9 cellular contexts compared by ENCODE assay signal in the genomic region with DNA sequence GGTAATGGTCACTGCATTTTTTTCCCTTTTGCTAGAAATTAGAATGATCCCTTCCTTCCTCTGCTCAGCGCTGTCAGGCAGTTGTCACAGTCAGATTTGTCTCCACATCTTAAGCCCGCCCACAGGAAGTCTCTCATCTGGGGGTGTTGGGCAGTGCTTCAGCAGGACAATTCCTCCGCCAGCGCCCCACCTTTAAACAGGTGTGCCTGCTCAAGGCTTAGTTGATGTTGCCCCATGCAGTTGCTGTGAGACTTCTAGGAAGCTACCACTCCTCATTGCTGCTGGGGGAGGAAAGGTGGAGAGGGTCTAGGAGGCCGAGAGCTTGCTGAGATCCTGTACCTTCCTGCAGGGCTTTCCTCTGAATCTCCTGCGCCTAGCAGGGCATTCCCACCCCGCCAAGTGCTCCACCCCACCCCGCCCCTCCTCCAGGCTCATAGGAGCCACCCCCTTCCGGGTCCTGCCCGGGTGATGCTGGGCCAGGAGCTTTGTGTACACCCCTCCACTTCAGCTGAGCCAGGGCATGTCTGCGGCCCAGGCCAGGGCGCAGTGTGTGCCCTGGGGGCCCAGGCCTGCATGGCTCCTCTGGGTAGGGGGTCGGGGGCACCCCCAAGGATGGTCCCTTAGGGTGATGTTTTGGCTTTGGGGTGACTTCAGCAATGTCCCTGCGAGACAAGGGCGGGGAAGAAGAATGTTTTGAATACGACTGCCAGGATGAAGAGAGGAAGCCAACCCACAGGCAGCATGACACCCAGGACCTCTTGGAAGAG.
DNase-seq lines count a peak whose midpoint lies in the region; ATAC-seq, FAIRE-seq and TF ChIP-seq lines count a peak whose summit lies in the region.
"Had no signal": no experiment of that assay in that cellular context is flagged by ENCODE, and none has a peak within 500 bp of the region (broad histone marks: within the 10 kb centered on the region; RNA-seq: fewer than 3 reads in every experiment).

No MANE protein-coding gene starts in this region.

- peak overlapping the region; percentile 82 for H3K9ac ChIP-seq in ES-I3 (ENCODE audit: low read depth, low read length)
- H3K9ac ChIP-seq in skeletal muscle tissue (ENCODE audit: low read depth in 1 of 3, low read length in 3 of 3) = peak overlapping the region in 1 of 3 donors; percentile 33

- peaks cover 51% of the 10 kb centered on the region for H3K79me2 ChIP-seq in hepatocyte

- DNase-seq in NCI-H2196 (lab: John Stamatoyannopoulos, UW; ENCODE audit: unreplicated experiment) (peak; percentile 59), hepatocyte (ENCODE audit: low spot score) (peak; percentile 86), HTR-8/SVneo (ENCODE audit: insufficient read length, low spot score) (no peak), cerebellar cortex (ENCODE audit: low spot score) (no peak)
- peak; percentile 17 for DNase-seq in activated naive CD4-positive, alpha-beta T cell treated with Interleukin-2 at 50 U/mL for 16 hours

- no peaks in the 10 kb centered on the region; the same call in 1 of the 2 replicates for H3K36me3 ChIP-seq in ES-I3 (ENCODE audit: insufficient read depth, low read length)
- H3K36me3 ChIP-seq in hepatocyte (replicated peaks; ENCODE audit: insufficient read depth, low read depth) = no peaks in the 10 kb centered on the region
- peaks cover 0 to 3% (median 0%) of the 10 kb centered on the region in 3 donors for H3K36me3 ChIP-seq in skeletal muscle tissue (ENCODE audit: control insufficient read depth in 3 of 3, insufficient read depth in 3 of 3, low read length in 3 of 3)
- H3K36me3 ChIP-seq: SJSA1 had no signal

- H4K20me1 ChIP-seq in hepatocyte (ENCODE audit: insufficient read depth, poor library complexity, severe bottlenecking) = no peaks in the 10 kb centered on the region

- no peak for TF ChIP-seq CTCF in hepatocyte (IDR thresholded peaks at IDR 0.05; ENCODE audit: poor library complexity)

- 28% methylated on average over 13 of the region's 16 CpGs for WGBS in hepatocyte (ENCODE audit: low lambda C conversion rate, missing lambda C conversion rate)

- H2AFZ ChIP-seq in hepatocyte = no peak overlapping the region

- FAIRE-seq in HTR-8/SVneo (lab: Jason Lieb, UNC) = no peak

- H3K27ac ChIP-seq in hepatocyte (peak overlapping the region; percentile 95), skeletal muscle tissue (ENCODE audit: low read depth, low read length) (peak overlapping the region; percentile 32)
- H3K27ac ChIP-seq: SJSA1 had no signal

- H3K4me2 ChIP-seq in hepatocyte = peak overlapping the region; percentile 72

- H3K4me3 ChIP-seq in hepatocyte = peak overlapping the region; percentile 24
- H3K4me3 ChIP-seq in skeletal muscle tissue (ENCODE audit: low read length in 3 of 3) = no peak overlapping the region
- H3K4me3 ChIP-seq: SJSA1 had no signal

- H3K9me3 ChIP-seq in ES-I3 (ENCODE audit: control insufficient read depth, insufficient read depth, low read length) (no peaks in the 10 kb centered on the region), hepatocyte (ENCODE audit: low read depth) (no peaks in the 10 kb centered on the region), skeletal muscle tissue (ENCODE audit: control insufficient read depth in 3 of 3, low read length in 3 of 3) (no peaks in the 10 kb centered on the region)
- H3K9me3 ChIP-seq: SJSA1 had no signal

- H3K27me3 ChIP-seq in hepatocyte (no peaks in the 10 kb centered on the region), skeletal muscle tissue (ENCODE audit: control insufficient read depth in 3 of 3, insufficient read depth in 3 of 3, low read length in 3 of 3) (no peaks in the 10 kb centered on the region)
- H3K27me3 ChIP-seq: SJSA1 had no signal

- H3K4me1 ChIP-seq in ES-I3 (ENCODE audit: insufficient read depth, low read length) (peaks cover 12% of the 10 kb centered on the region), hepatocyte (ENCODE audit: insufficient read depth) (peaks cover 22% of the 10 kb centered on the region), skeletal muscle tissue (ENCODE audit: control insufficient read depth in 3 of 3, insufficient read depth in 3 of 3, low read length in 3 of 3) (peaks cover 30 to 37% (median 33%) of the 10 kb centered on the region in 3 donors)

- ATAC-seq in GM21786 (IDR thresholded peaks at IDR 0.05; ENCODE audit: unreplicated experiment) = peak; percentile 84

- no peaks in the 10 kb centered on the region for H3K9me2 ChIP-seq in hepatocyte (replicated peaks; ENCODE audit: insufficient read depth)

Comparison
In these comparisons a context has a peak if more than half of its experiments do, and no peak if none do; other contexts are left out.
1. DNase-seq: peak in NCI-H2196 (single experiment), activated naive CD4-positive, alpha-beta T cell treated with Interleukin-2 at 50 U/mL for 16 hours (single experiment) and hepatocyte (single experiment); none in HTR-8/SVneo (single experiment) and cerebellar cortex (single experiment).